12 cellular contexts compared by ENCODE assay signal in the genomic region with DNA sequence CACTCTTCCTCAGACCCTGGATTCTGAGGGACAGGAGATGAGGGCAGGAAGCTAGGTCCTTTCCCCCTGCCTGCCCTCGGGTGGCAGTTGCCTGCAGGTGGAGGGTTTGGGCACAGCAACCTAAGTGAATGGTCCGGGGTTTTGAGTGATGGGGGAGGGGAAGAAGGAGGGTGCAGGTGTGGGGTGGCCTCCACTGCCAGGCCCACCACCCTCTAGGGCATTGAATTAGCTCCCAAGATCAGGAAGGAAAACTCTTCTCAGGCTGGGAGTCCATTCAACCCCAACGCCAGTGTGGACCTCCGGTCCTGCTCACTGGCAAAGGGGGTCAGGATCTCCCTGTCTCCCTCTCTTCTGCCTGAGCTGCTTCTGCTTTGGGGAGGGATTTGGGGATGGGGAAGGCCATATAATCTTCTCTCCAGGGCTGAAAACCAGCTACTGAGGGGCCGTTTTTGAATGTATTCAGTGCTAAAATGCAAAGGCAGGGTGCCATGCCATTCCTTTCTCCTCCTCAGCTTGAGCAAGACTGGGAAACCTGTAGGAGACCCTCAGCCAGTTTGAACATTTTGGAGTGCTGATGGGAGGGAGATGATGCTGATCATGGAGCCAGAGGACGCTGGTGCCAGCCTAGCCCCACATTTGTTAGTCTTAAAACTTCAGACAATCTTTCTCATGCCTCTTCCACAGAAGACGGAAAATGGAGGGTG. TPM values are rescaled to one million over a fixed set of nuclear protein-coding genes. Genes with fewer than 3 reads are reported as not detected.
DNase-seq lines count a peak whose midpoint lies in the region; ATAC-seq and TF ChIP-seq lines count a peak whose summit lies in the region.
"Had no signal": no experiment of that assay in that cellular context is flagged by ENCODE, and none has a peak within 500 bp of the region (broad histone marks: within the 10 kb centered on the region; RNA-seq: fewer than 3 reads in every experiment).

No MANE protein-coding gene starts in this region.

- H3K4me3 Mint-ChIP-seq in CD4-positive, alpha-beta T cell: peak overlapping the region; percentile 81
- no peak overlapping the region for H3K4me3 Mint-ChIP-seq in GM23338
- H3K4me3 Mint-ChIP-seq in naive thymus-derived CD4-positive, alpha-beta T cell: peak overlapping the region; percentile 61 to 92 (median 82)
- H3K4me3 Mint-ChIP-seq in HFFc6: no peak overlapping the region

- H3K36me3 Mint-ChIP-seq in CD4-positive, alpha-beta T cell (ENCODE audit: low read depth): peaks cover 16% of the 10 kb centered on the region
- H3K36me3 Mint-ChIP-seq in GM23338 (ENCODE audit: low read depth): no peaks in the 10 kb centered on the region
- H3K36me3 Mint-ChIP-seq in naive thymus-derived CD4-positive, alpha-beta T cell: peaks cover 0 to 5% (median 3%) of the 10 kb centered on the region in 5 donors
- H3K36me3 Mint-ChIP-seq in HFFc6 (ENCODE audit: low read depth): no peaks in the 10 kb centered on the region

- peak in 1 of 10 experiments; percentile 12 for DNase-seq in CD4-positive, alpha-beta T cell
- no peak for DNase-seq in GM23338 (ENCODE audit: low spot score)
- DNase-seq in activated CD8-positive, alpha-beta memory T cell treated with anti-CD3 and anti-CD28 coated beads, Interleukin-2, amount 50 U/mL, for 48 hours: peak; percentile 76
- DNase-seq in naive thymus-derived CD4-positive, alpha-beta T cell: peak in 1 of 9 donors; percentile 27
- no peak for DNase-seq in kidney glomerular epithelial cell (lab: John Stamatoyannopoulos, UW)
- no peak for DNase-seq in NCI-H1092 treated with DMSO at 0.1 percent for 48 hours (lab: John Stamatoyannopoulos, UW)
- no peak for DNase-seq in kidney tubule cell (ENCODE audit: low spot score)
- DNase-seq in HFFc6: no peak
- DNase-seq: KBM-7, NCI-H2081 treated with DMSO at 0.1 percent for 48 hours had no signal

- ATAC-seq in CD4-positive, alpha-beta T cell (ENCODE audit: poor library complexity): no peak
- ATAC-seq in GM23338: no peak
- ATAC-seq in naive thymus-derived CD4-positive, alpha-beta T cell: no peak
- ATAC-seq: HCT116 had no signal

- H3K9me3 Mint-ChIP-seq in CD4-positive, alpha-beta T cell: no peaks in the 10 kb centered on the region
- no peaks in the 10 kb centered on the region; the same call in 2 of the 3 replicates for H3K9me3 Mint-ChIP-seq in GM23338
- peaks cover 0 to 2% (median 0%) of the 10 kb centered on the region in 11 donors for H3K9me3 Mint-ChIP-seq in naive thymus-derived CD4-positive, alpha-beta T cell
- no peaks in the 10 kb centered on the region for H3K9me3 Mint-ChIP-seq in HFFc6

- intact Hi-C loops in CD4-positive, alpha-beta T cell (cut with DNase I, micrococcal nuclease): loop anchor here (5.0 kb wide), 2 partner anchors 56 to 226 kb away; a partner anchor contains a TSS
- intact Hi-C loops in naive thymus-derived CD4-positive, alpha-beta T cell (cut with micrococcal nuclease): loop anchor here (5.0 kb wide), 1 partner anchor 36 kb away; no protein-coding TSS in a partner anchor

- peak overlapping the region; percentile 38; the same call in 1 of the 2 replicates for H2AFZ ChIP-seq in GM23338

- no peaks in the 10 kb centered on the region for H3K27me3 Mint-ChIP-seq in CD4-positive, alpha-beta T cell
- H3K27me3 Mint-ChIP-seq in GM23338 (ENCODE audit: insufficient read depth, low read depth, poor library complexity) (peaks cover 38% of the 10 kb centered on the region), HFFc6 (ENCODE audit: insufficient read depth) (peaks cover 42% of the 10 kb centered on the region)
- no peaks in the 10 kb centered on the region for H3K27me3 Mint-ChIP-seq in naive thymus-derived CD4-positive, alpha-beta T cell

- TF ChIP-seq CTCF in CD4-positive, alpha-beta T cell (IDR thresholded peaks at IDR 0.05): no peak
- TF ChIP-seq CTCF in GM23338 (conservative IDR thresholded peaks at IDR 0.05; ENCODE audit: low read depth in 2 of 2) (no peak), HFFc6 (IDR thresholded peaks at IDR 0.05) (no peak)

- H3K27me3 ChIP-seq in CD4-positive, alpha-beta T cell (ENCODE audit: control insufficient read depth, insufficient read depth, low read length): no peaks in the 10 kb centered on the region
- peaks cover 18% of the 10 kb centered on the region for H3K27me3 ChIP-seq in GM23338 (ENCODE audit: insufficient read depth)
- H3K27me3 ChIP-seq in naive thymus-derived CD4-positive, alpha-beta T cell (ENCODE audit: control insufficient read depth in 2 of 2, insufficient read depth in 2 of 2, low read length in 2 of 2): no peaks in the 10 kb centered on the region

- peak overlapping the region; percentile 92 for H3K27ac Mint-ChIP-seq in CD4-positive, alpha-beta T cell
- H3K27ac Mint-ChIP-seq in GM23338 (no peak overlapping the region), HFFc6 (no peak overlapping the region)
- peak overlapping the region; percentile 87 to 99 (median 97) for H3K27ac Mint-ChIP-seq in naive thymus-derived CD4-positive, alpha-beta T cell

- H3K9me2 ChIP-seq in GM23338 (ENCODE audit: insufficient read depth): no peaks in the 10 kb centered on the region

- no peaks in the 10 kb centered on the region for H3K36me3 ChIP-seq in GM23338 (ENCODE audit: insufficient read depth)
- H3K36me3 ChIP-seq in naive thymus-derived CD4-positive, alpha-beta T cell (ENCODE audit: control insufficient read depth in 2 of 3, insufficient read depth in 3 of 3, low read length in 3 of 3): no peaks in the 10 kb centered on the region

- H3K27ac ChIP-seq in CD4-positive, alpha-beta T cell (ENCODE audit: low read depth, low read length): peak overlapping the region; percentile 97
- no peak overlapping the region for H3K27ac ChIP-seq in GM23338 (ENCODE audit: low read depth)
- peak overlapping the region; percentile 87 for H3K27ac ChIP-seq in naive thymus-derived CD4-positive, alpha-beta T cell (ENCODE audit: low read depth, low read length)

- peaks cover 69% of the 10 kb centered on the region for H3K4me1 Mint-ChIP-seq in CD4-positive, alpha-beta T cell (ENCODE audit: low read depth)
- H3K4me1 Mint-ChIP-seq in GM23338 (peaks cover 41% of the 10 kb centered on the region), HFFc6 (ENCODE audit: low read depth) (no peaks in the 10 kb centered on the region)
- H3K4me1 Mint-ChIP-seq in naive thymus-derived CD4-positive, alpha-beta T cell: peaks cover 37 to 72% (median 61%) of the 10 kb centered on the region in 7 donors

- no peaks in the 10 kb centered on the region for H3K79me2 ChIP-seq in GM23338 (replicated peaks; ENCODE audit: insufficient read depth)

- POLR2A ChIA-PET in CD4-positive, alpha-beta T cell (lab: Charles Lee): interaction anchor here (0.9 to 5.0 kb wide), 12 partner anchors 13 to 355 kb away, joined by 4 to 52 read pairs (median 26); a partner anchor contains a TSS
- POLR2A ChIA-PET in naive thymus-derived CD4-positive, alpha-beta T cell (lab: Charles Lee): interaction anchor here (0.5 to 2.9 kb wide), 22 partner anchors 8 to 122 kb away, joined by 3 to 50 read pairs (median 7); a partner anchor contains a TSS

- peaks cover 20% of the 10 kb centered on the region; the same call in 1 of the 2 replicates for H3K4me1 ChIP-seq in GM23338 (ENCODE audit: insufficient read depth)
- H3K4me1 ChIP-seq in naive thymus-derived CD4-positive, alpha-beta T cell (ENCODE audit: control insufficient read depth in 2 of 2, insufficient read depth in 2 of 2, low read length in 2 of 2): peaks cover 43 to 65% of the 10 kb centered on the region in 2 donors

- CTCF ChIA-PET in CD4-positive, alpha-beta T cell (lab: Charles Lee): interaction anchor here (1.1 to 6.4 kb wide), 8 partner anchors 13 to 134 kb away, joined by 4 to 52 read pairs (median 28); a partner anchor contains a TSS
- CTCF ChIA-PET in naive thymus-derived CD4-positive, alpha-beta T cell (lab: Charles Lee): interaction anchor here (0.6 to 2.7 kb wide), 7 partner anchors 10 to 225 kb away, joined by 3 to 14 read pairs (median 5); a partner anchor contains a TSS

- no peak overlapping the region for H3K4me3 ChIP-seq in GM23338
- peak overlapping the region; percentile 76 for H3K4me3 ChIP-seq in naive thymus-derived CD4-positive, alpha-beta T cell (ENCODE audit: low read length)

- peaks cover 14% of the 10 kb centered on the region for H3F3A ChIP-seq in GM23338 (replicated peaks; ENCODE audit: low read depth)

- no peaks in the 10 kb centered on the region for H3K9me3 ChIP-seq in CD4-positive, alpha-beta T cell (ENCODE audit: control insufficient read depth, low read length)
- no peaks in the 10 kb centered on the region for H3K9me3 ChIP-seq in naive thymus-derived CD4-positive, alpha-beta T cell (ENCODE audit: control insufficient read depth in 2 of 3, low read length in 3 of 3)

- H4K20me1 ChIP-seq in GM23338 (replicated peaks; ENCODE audit: insufficient read depth): no peaks in the 10 kb centered on the region

- H3K4me2 ChIP-seq in GM23338: peak overlapping the region; percentile 89; the same call in 1 of the 2 replicates

TF ChIP-seq in GM23338, 12 proteins besides CTCF, POLR2A, EP300 and RAD21 (continues in another document):
- no peak for TF ChIP-seq NANOG (IDR thresholded peaks at IDR 0.05; ENCODE audit: borderline replicate concordance)

RNA-seq across cellular contexts. Expression of a gene that starts 18.8 kb away (rescaled TPM):
- not detected for total RNA-seq in CD4-positive, alpha-beta T cell
- 23.1 and 28.9 TPM in 2 replicates for total RNA-seq in GM23338 (2014; rRNA removed; shearing (Covaris generic))
- 12.8 and 13.1 TPM in 2 replicates for polyA plus RNA-seq in GM23338 (2016; fragmentation: Nextera tagmentation; extraction: Ambion mirVana)
- total RNA-seq in naive thymus-derived CD4-positive, alpha-beta T cell: under 1 TPM in 1 of 5 experiments, not detected in 4; 0.99 TPM
- not detected for polyA plus RNA-seq in naive thymus-derived CD4-positive, alpha-beta T cell
- not detected for total RNA-seq in HFFc6 (2021; fragmentation: NEBNext Ultra II Directional; extraction: Animal tissue kit (Norgen Biotek cat#: 25700))
- total RNA-seq: chondrocyte had no signal

RNA-seq across cellular contexts. Expression of a gene that starts 26.2 kb away (rescaled TPM):
- total RNA-seq in CD4-positive, alpha-beta T cell: 10 to 100 TPM; 31.5 to 32.3 TPM
- total RNA-seq in GM23338 (2014; rRNA removed; shearing (Covaris generic)): 24.3 and 37.1 TPM in 2 replicates
- polyA plus RNA-seq in GM23338 (2016; fragmentation: Nextera tagmentation; extraction: Ambion mirVana): 91.8 and 106 TPM in 2 replicates
- total RNA-seq in naive thymus-derived CD4-positive, alpha-beta T cell: 10 to 100 TPM; 28.7 to 40.1 (median 32.3) TPM
- polyA plus RNA-seq in naive thymus-derived CD4-positive, alpha-beta T cell: 10 to 100 TPM; 73.5 to 74.3 TPM
- 10 to 100 TPM; 56.9 to 70.3 (median 66.0) TPM for total RNA-seq in HFFc6 (2021; fragmentation: NEBNext Ultra II Directional; extraction: Animal tissue kit (Norgen Biotek cat#: 25700))

RNA-seq across cellular contexts. Expression of a gene that starts 56.7 kb away (rescaled TPM):
- 1 to 10 TPM; 2.4 to 4.6 TPM for total RNA-seq in CD4-positive, alpha-beta T cell
- 193 and 196 TPM in 2 replicates for total RNA-seq in GM23338 (2014; rRNA removed; shearing (Covaris generic))
- 44.9 and 46.2 TPM in 2 replicates for polyA plus RNA-seq in GM23338 (2016; fragmentation: Nextera tagmentation; extraction: Ambion mirVana)
- 10 to 100 TPM in 1 of 5 experiments, 1 to 10 TPM in 4; 3.6 to 10.5 (median 6.6) TPM for total RNA-seq in naive thymus-derived CD4-positive, alpha-beta T cell
- 1 to 10 TPM in 1 of 2 donors, under 1 TPM in 1; 0.39 to 2.4 TPM for polyA plus RNA-seq in naive thymus-derived CD4-positive, alpha-beta T cell
- 10 to 100 TPM; 51.9 to 67.2 (median 61.0) TPM for total RNA-seq in HFFc6 (2021; fragmentation: NEBNext Ultra II Directional; extraction: Animal tissue kit (Norgen Biotek cat#: 25700))

Comparison
In these comparisons a context has a peak if more than half of its experiments do, and no peak if none do; other contexts are left out.
1. H3K27ac Mint-ChIP-seq: peak in CD4-positive, alpha-beta T cell (single experiment) and naive thymus-derived CD4-positive, alpha-beta T cell (9 of 9); none in GM23338 (single experiment) and HFFc6 (single experiment).
2. H3K4me3 Mint-ChIP-seq: peak in CD4-positive, alpha-beta T cell (single experiment) and naive thymus-derived CD4-positive, alpha-beta T cell (10 of 10); none in GM23338 (single experiment) and HFFc6 (single experiment).
3. RNA of a gene that starts 18.8 kb away (total RNA-seq): 23.1 to 28.9 TPM in GM23338; not detected in CD4-positive, alpha-beta T cell, not detected in HFFc6 and 0.99 TPM in naive thymus-derived CD4-positive, alpha-beta T cell; every median in the first group is over 10 times any median in the second.
4. RNA of a gene that starts 56.7 kb away (total RNA-seq): 193 to 196 TPM in GM23338 and 51.9 to 67.2 TPM in HFFc6; 3.6 to 10.5 TPM in naive thymus-derived CD4-positive, alpha-beta T cell and 2.4 to 4.6 TPM in CD4-positive, alpha-beta T cell; every median in the first group is over 4 times any median in the second.